Comparison of ENCODE assay signal across 29 cellular contexts in genomic region chr4:36043241-36043640, GRCh38.
"Had no signal": no experiment of that assay in that cellular context is flagged by ENCODE, and none has a peak within 500 bp of the region (broad histone marks: within the 10 kb centered on the region; RNA-seq: fewer than 3 reads in every experiment).

No MANE protein-coding gene starts in this region.

- H3K36me3 Mint-ChIP-seq: stimulated activated effector memory CD8-positive, alpha-beta T cell treated with anti-CD3 and anti-CD28 coated beads, Interleukin-12 subunit alpha, Interleukin-12 subunit beta, amount 100 ng/mL, for 72 hours; type B pancreatic cell had no signal

- ATAC-seq: stimulated activated effector memory CD8-positive, alpha-beta T cell treated with anti-CD3 and anti-CD28 coated beads, Interleukin-12 subunit alpha, Interleukin-12 subunit beta, amount 100 ng/mL, for 72 hours; stimulated activated memory B cell treated with anti-CD40 and anti-IgM and Interleukin-4, amounts not matched to agents 10 μg/mL and 1 μg/mL and 100 μg/mL, for 72 hours; stimulated activated naive B cell treated with anti-CD40 and anti-IgM and Interleukin-4, amounts not matched to agents 10 μg/mL and 1 μg/mL and 100 μg/mL, for 72 hours; stimulated activated naive CD8-positive, alpha-beta T cell treated with anti-CD3 and anti-CD28 coated beads, Interleukin-15, amount 100 ng/mL, for 72 hours; stimulated activated naive CD8-positive, alpha-beta T cell treated with anti-CD3 and anti-CD28 coated beads, Interleukin-15, Interleukin-2, amounts not matched to agents 100 U/mL and 50 U/mL, for 24 hours; upper lobe of right lung had no signal

- H3K27me3 Mint-ChIP-seq: stimulated activated memory B cell treated with anti-CD40 and anti-IgM and Interleukin-4, amounts not matched to agents 10 μg/mL and 1 μg/mL and 100 μg/mL, for 72 hours; stimulated activated naive B cell treated with anti-CD40 and anti-IgM and Interleukin-4, amounts not matched to agents 10 μg/mL and 1 μg/mL and 100 μg/mL, for 72 hours; stimulated activated naive CD8-positive, alpha-beta T cell treated with anti-CD3 and anti-CD28 coated beads, Interleukin-15, amount 100 ng/mL, for 72 hours; stimulated activated naive CD8-positive, alpha-beta T cell treated with anti-CD3 and anti-CD28 coated beads, Interleukin-15, Interleukin-2, amounts not matched to agents 100 ng/mL and 50 ng/mL, for 24 hours had no signal

- H3K4me1 ChIP-seq: stomach, suprapubic skin, testis, thyroid gland, tibial artery, tibial nerve, upper lobe of left lung, upper lobe of right lung, uterus, vagina had no signal

- H3K9me3 ChIP-seq: stomach, suprapubic skin, testis, thoracic aorta, thyroid gland, tibial artery, tibial nerve, transverse colon, upper lobe of left lung, upper lobe of right lung, uterus, vagina had no signal

- H3K27ac Mint-ChIP-seq: stimulated activated effector memory CD8-positive, alpha-beta T cell treated with anti-CD3 and anti-CD28 coated beads, Interleukin-12 subunit alpha, Interleukin-12 subunit beta, amount 100 ng/mL, for 72 hours; stimulated activated memory B cell treated with anti-CD40 and anti-IgM and Interleukin-4, amounts not matched to agents 10 μg/mL and 1 μg/mL and 100 μg/mL, for 72 hours; stimulated activated naive B cell treated with anti-CD40 and anti-IgM and Interleukin-4, amounts not matched to agents 10 μg/mL and 1 μg/mL and 100 μg/mL, for 72 hours; stimulated activated naive CD8-positive, alpha-beta T cell treated with anti-CD3 and anti-CD28 coated beads, Interleukin-15, amount 100 ng/mL, for 72 hours; stimulated activated naive CD8-positive, alpha-beta T cell treated with anti-CD3 and anti-CD28 coated beads, Interleukin-15, Interleukin-2, amounts not matched to agents 100 ng/mL and 50 ng/mL, for 24 hours; type B pancreatic cell had no signal

- H3K36me3 ChIP-seq: stomach, suprapubic skin, thoracic aorta, thyroid gland, tibial artery, tibial nerve, transverse colon, upper lobe of left lung, upper lobe of right lung, uterus, vagina had no signal

- H3K27me3 ChIP-seq: stomach, suprapubic skin, testis, thyroid gland, tibial artery, tibial nerve, transverse colon, upper lobe of left lung, upper lobe of right lung, uterus, vagina had no signal

- H3K4me3 Mint-ChIP-seq: stimulated activated effector memory CD8-positive, alpha-beta T cell treated with anti-CD3 and anti-CD28 coated beads, Interleukin-12 subunit alpha, Interleukin-12 subunit beta, amount 100 ng/mL, for 72 hours; stimulated activated memory B cell treated with anti-CD40 and anti-IgM and Interleukin-4, amounts not matched to agents 10 μg/mL and 1 μg/mL and 100 μg/mL, for 72 hours; stimulated activated naive B cell treated with anti-CD40 and anti-IgM and Interleukin-4, amounts not matched to agents 10 μg/mL and 1 μg/mL and 100 μg/mL, for 72 hours; stimulated activated naive CD8-positive, alpha-beta T cell treated with anti-CD3 and anti-CD28 coated beads, Interleukin-15, amount 100 ng/mL, for 72 hours; stimulated activated naive CD8-positive, alpha-beta T cell treated with anti-CD3 and anti-CD28 coated beads, Interleukin-15, Interleukin-2, amounts not matched to agents 100 ng/mL and 50 ng/mL, for 24 hours; type B pancreatic cell had no signal

- DNase-seq: stimulated activated CD4-positive, alpha-beta T cell treated with anti-CD3 and anti-CD28 coated beads, Interleukin-2, amount 100 ng/mL, for 48 hours; stimulated activated CD4-positive, alpha-beta T cell treated with anti-CD3 and anti-CD28 coated beads, Interleukin-4, amount 100 ng/mL, for 1 hour; stimulated activated CD4-positive, alpha-beta T cell treated with anti-CD3 and anti-CD28 coated beads, Interleukin-4, amount 100 ng/mL, for 24 hours; stimulated activated CD4-positive, alpha-beta T cell treated with anti-CD3 and anti-CD28 coated beads, Interleukin-4, amount 100 ng/mL, for 4 hours; stimulated activated CD8-positive, alpha-beta memory T cell treated with anti-CD3 and anti-CD28 coated beads, Interleukin-4, amount 100 ng/mL, for 48 hours; stimulated activated naive B cell treated with anti-CD40 and anti-IgM and Interleukin-4, amounts not matched to agents 10 μg/mL and 1 μg/mL and 100 μg/mL, for 72 hours; stimulated activated naive CD4-positive, alpha-beta T cell; stimulated activated naive CD4-positive, alpha-beta T cell treated with Interleukin-2 at 50 U/mL for 16 hours; stimulated activated naive CD8-positive, alpha-beta T cell treated with anti-CD3 and anti-CD28 coated beads, Interleukin-15, amount 100 ng/mL, for 72 hours; stimulated activated naive CD8-positive, alpha-beta T cell treated with anti-CD3 and anti-CD28 coated beads, Interleukin-15, Interleukin-2, amounts not matched to agents 100 U/mL and 50 U/mL, for 24 hours; stomach; substantia nigra; testis; thyroid gland; tibial artery; transverse colon; trophoblast cell; upper lobe of left lung; upper lobe of right lung; uterus had no signal

- H3K4me1 Mint-ChIP-seq: stimulated activated effector memory CD8-positive, alpha-beta T cell treated with anti-CD3 and anti-CD28 coated beads, Interleukin-12 subunit alpha, Interleukin-12 subunit beta, amount 100 ng/mL, for 72 hours; stimulated activated memory B cell treated with anti-CD40 and anti-IgM and Interleukin-4, amounts not matched to agents 10 μg/mL and 1 μg/mL and 100 μg/mL, for 72 hours; stimulated activated naive B cell treated with anti-CD40 and anti-IgM and Interleukin-4, amounts not matched to agents 10 μg/mL and 1 μg/mL and 100 μg/mL, for 72 hours; stimulated activated naive CD8-positive, alpha-beta T cell treated with anti-CD3 and anti-CD28 coated beads, Interleukin-15, amount 100 ng/mL, for 72 hours had no signal

- H3K27ac ChIP-seq: stomach, suprapubic skin, testis, thoracic aorta, thyroid gland, tibial artery, tibial nerve, upper lobe of left lung, upper lobe of right lung, uterus, vagina had no signal

- H3K4me3 ChIP-seq: stomach, suprapubic skin, testis, thoracic aorta, thyroid gland, tibial artery, tibial nerve, transverse colon, upper lobe of left lung, upper lobe of right lung, uterus, vagina had no signal

- FAIRE-seq: urothelium cell line had no signal

- H3K9me3 Mint-ChIP-seq: stimulated activated effector memory CD8-positive, alpha-beta T cell treated with anti-CD3 and anti-CD28 coated beads, Interleukin-12 subunit alpha, Interleukin-12 subunit beta, amount 100 ng/mL, for 72 hours; stimulated activated naive CD8-positive, alpha-beta T cell treated with anti-CD3 and anti-CD28 coated beads, Interleukin-15, Interleukin-2, amounts not matched to agents 100 ng/mL and 50 ng/mL, for 24 hours; type B pancreatic cell had no signal
